ENCODE assay signal across 8 cellular contexts in genomic region chr2:99489758-99490087, GRCh38.
DNase-seq lines count a peak whose midpoint lies in the region; ATAC-seq and TF ChIP-seq lines count a peak whose summit lies in the region.

REV1 (minus strand) TSS chr2:99490017; CDS start chr2:99464975, 25,042 bp downstream.

- H3K36me3 ChIP-seq in DND-41 (ENCODE audit: insufficient read depth, low read length) (no peaks in the 10 kb centered on the region; the same call in 1 of the 2 replicates), muscle layer of colon (ENCODE audit: insufficient read depth, low read length) (no peaks in the 10 kb centered on the region)

- peaks cover 33% of the 10 kb centered on the region for H4K20me1 ChIP-seq in DND-41 (ENCODE audit: insufficient read depth, low read length)

- peaks cover 50% of the 10 kb centered on the region for H3K79me2 ChIP-seq in DND-41 (ENCODE audit: insufficient read depth, low read length)

- TF ChIP-seq POLR2A in NB4 (IDR thresholded peaks at IDR 0.05; ENCODE audit: extremely low read depth, insufficient read length), result no peak

- H3K4me1 ChIP-seq in DND-41 (ENCODE audit: insufficient read depth, low read length) (peaks cover 43% of the 10 kb centered on the region), muscle layer of colon (ENCODE audit: insufficient read depth, low read length) (peaks cover 19% of the 10 kb centered on the region)

- peak within 1 kb of the TSS; percentile 97 for H3K4me3 Mint-ChIP-seq in effector memory CD8-positive, alpha-beta T cell

- ATAC-seq in DND-41 (ENCODE audit: insufficient read depth, low read depth) (no peak), HG02981 (IDR thresholded peaks at IDR 0.05; ENCODE audit: unreplicated experiment) (no peak), HG02588 (IDR thresholded peaks at IDR 0.05; ENCODE audit: unreplicated experiment) (no peak)
- peak; percentile 65 for ATAC-seq in effector memory CD8-positive, alpha-beta T cell (replicated peaks)

- TF ChIP-seq CTCF in DND-41 (IDR thresholded peaks at IDR 0.05; ENCODE audit: borderline replicate concordance, extremely low read depth, low read length, poor library complexity, severe bottlenecking) (no peak), NB4 (IDR thresholded peaks at IDR 0.05; ENCODE audit: low read depth, low read length) (no peak)

- H3K4me1 Mint-ChIP-seq in effector memory CD8-positive, alpha-beta T cell (ENCODE audit: low read depth in 2 of 2), result peaks cover 24% of the 10 kb centered on the region in 2 donors

- peak within 1 kb of the TSS; percentile 70 for H3K27ac ChIP-seq in DND-41 (ENCODE audit: low read length)
- peak within 1 kb of the TSS; percentile 94 for H3K27ac ChIP-seq in muscle layer of colon (ENCODE audit: low read depth, low read length)

- H2AFZ ChIP-seq in DND-41 (ENCODE audit: low read depth, low read length), result peak within 1 kb of the TSS; percentile 86

- H3K9ac ChIP-seq in DND-41 (ENCODE audit: low read depth, low read length) (peak within 1 kb of the TSS; percentile 85), muscle layer of colon (ENCODE audit: low read length) (peak within 1 kb of the TSS; percentile 57)

- H3K9me3 ChIP-seq in DND-41 (ENCODE audit: insufficient read depth, low read length, severe bottlenecking), result no peaks in the 10 kb centered on the region
- no peaks in the 10 kb centered on the region for H3K9me3 ChIP-seq in muscle layer of colon (ENCODE audit: low read length)

- peaks cover 29% of the 10 kb centered on the region for H3K36me3 Mint-ChIP-seq in effector memory CD8-positive, alpha-beta T cell (ENCODE audit: insufficient read depth)

- H3K27me3 ChIP-seq in DND-41 (ENCODE audit: insufficient read depth, low read length, poor library complexity) (peaks cover 13% of the 10 kb centered on the region), muscle layer of colon (ENCODE audit: control insufficient read depth in 1 of 2, insufficient read depth in 2 of 2, low read length in 2 of 2) (no peaks in the 10 kb centered on the region)

- H3K27ac Mint-ChIP-seq in effector memory CD8-positive, alpha-beta T cell, result peak within 1 kb of the TSS; percentile 95 to 99

- H3K4me3 ChIP-seq in DND-41 (ENCODE audit: low read depth in 1 of 2, low read length in 2 of 2), result peak within 1 kb of the TSS; percentile 42 to 86
- peak within 1 kb of the TSS; percentile 87 for H3K4me3 ChIP-seq in NB4 (ENCODE audit: low read depth, low read length)
- peak within 1 kb of the TSS; percentile 71 to 76 for H3K4me3 ChIP-seq in muscle layer of colon (ENCODE audit: low read depth in 1 of 2, low read length in 2 of 2)

- peak within 1 kb of the TSS; percentile 86 for H3K4me2 ChIP-seq in DND-41 (ENCODE audit: insufficient read depth, low read length)

- no peaks in the 10 kb centered on the region for H3K27me3 Mint-ChIP-seq in effector memory CD8-positive, alpha-beta T cell

- no peak for DNase-seq in DND-41
- DNase-seq in NB4 (ENCODE audit: low read depth), result no peak
- no peak for DNase-seq in effector memory CD8-positive, alpha-beta T cell
- no peak for DNase-seq in NOMO-1 (lab: John Stamatoyannopoulos, UW; ENCODE audit: unreplicated experiment in 2 of 2)
- no peak for DNase-seq in NCI-H510A treated with DMSO at 0.1 percent for 48 hours (lab: John Stamatoyannopoulos, UW)

- no peaks in the 10 kb centered on the region for H3K9me3 Mint-ChIP-seq in effector memory CD8-positive, alpha-beta T cell
